Comparison of ENCODE assay signal across 21 cellular contexts in the genomic region with DNA sequence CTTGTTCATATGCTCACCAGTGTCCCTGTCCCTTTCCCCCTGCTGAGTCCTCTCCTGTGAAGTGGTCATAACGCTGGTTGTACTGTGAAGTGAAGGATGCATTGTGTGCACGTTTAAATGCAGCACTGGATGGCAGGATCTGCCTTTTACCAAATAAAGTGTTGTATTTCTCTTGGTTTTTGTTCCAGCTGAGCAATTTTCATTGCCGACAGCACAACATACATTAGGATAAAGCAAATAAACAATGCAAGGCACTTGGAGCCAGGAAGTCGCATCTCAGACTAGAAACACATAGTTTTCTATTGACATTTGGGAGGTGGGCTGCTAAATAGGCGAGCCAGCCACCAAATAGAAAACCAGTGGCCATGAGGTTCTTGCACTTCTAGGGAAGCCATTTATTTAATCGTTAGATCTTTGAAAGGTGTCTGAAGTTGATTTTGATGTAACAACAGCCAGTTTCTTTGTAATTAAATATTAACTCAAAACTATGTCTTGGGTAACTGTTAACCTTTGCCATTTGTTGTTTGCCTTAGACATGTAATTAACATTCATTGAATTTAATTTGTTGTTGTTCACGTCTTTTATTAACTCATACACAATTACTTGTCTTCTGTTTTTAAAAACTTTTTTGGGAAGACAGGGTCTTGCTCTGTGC.
A peak's percentile ranks its signal among the peaks of the same experiment; 100 is the strongest.
DNase-seq lines count a peak whose midpoint lies in the region; TF ChIP-seq lines count a peak whose summit lies in the region.
"Had no signal": no experiment of that assay in that cellular context is flagged by ENCODE, and none has a peak within 500 bp of the region (broad histone marks: within the 10 kb centered on the region; RNA-seq: fewer than 3 reads in every experiment).

No MANE protein-coding gene starts in this region.

- 49% methylated on average over 7 of the region's 7 CpGs for WGBS in liver

- DNase-seq in DMS153 treated with DMSO at 0.1 percent for 48 hours (lab: John Stamatoyannopoulos, UW; ENCODE audit: unreplicated experiment) (peak; percentile 95), NCI-H1105 treated with DMSO at 0.1 percent for 48 hours (lab: John Stamatoyannopoulos, UW) (peak; percentile 98), NCI-H526 (lab: John Stamatoyannopoulos, UW) (peak; percentile 76 to 88), HPDE6-E6E7 (ENCODE audit: extremely low spot score) (no peak), GM19238 (ENCODE audit: insufficient read length, low spot score) (no peak), NCI-H1694 (lab: John Stamatoyannopoulos, UW) (no peak), kidney glomerular epithelial cell (lab: John Stamatoyannopoulos, UW) (no peak)
- DNase-seq: activated CD4-positive, alpha-beta T cell treated with anti-CD3 and anti-CD28 coated beads for 1 hour; activated effector memory CD4-positive, alpha-beta T cell treated with Interleukin-2 at 50 U/mL for 16 hours; amniotic stem cell; central memory CD4-positive, alpha-beta T cell; DMS 273 treated with DMSO at 0.1 percent for 48 hours; effector memory CD4-positive, alpha-beta T cell; KG1; kidney; NCI-H1048; SIG-M5; small intestine; thyroid gland had no signal

- no peaks in the 10 kb centered on the region for H3K9me3 ChIP-seq in liver (ENCODE audit: control insufficient read depth in 4 of 4, low read length in 3 of 4)
- H3K9me3 ChIP-seq: thyroid gland had no signal

- TF ChIP-seq RAD21 in liver (IDR thresholded peaks at IDR 0.05) = no peak

- no peak overlapping the region for H3K4me3 ChIP-seq in liver (ENCODE audit: low read depth in 1 of 3, low read length in 3 of 3)
- H3K4me3 ChIP-seq: thyroid gland had no signal

- no peak overlapping the region for H3K27ac ChIP-seq in liver (ENCODE audit: low read depth in 1 of 2, low read length in 2 of 2)
- H3K27ac ChIP-seq: parathyroid adenoma, thyroid gland had no signal

- H3K9ac ChIP-seq in liver (ENCODE audit: low read depth in 1 of 2, low read length in 2 of 2) = no peak overlapping the region
- H3K9ac ChIP-seq: parathyroid adenoma had no signal

- no peaks in the 10 kb centered on the region for H3K27me3 ChIP-seq in liver (ENCODE audit: control insufficient read depth in 4 of 4, insufficient read depth in 4 of 4, low read length in 3 of 4)
- H3K27me3 ChIP-seq: thyroid gland had no signal

- H3K4me1 ChIP-seq in liver (ENCODE audit: control insufficient read depth in 4 of 4, insufficient read depth in 4 of 4, low read length in 3 of 4) = peaks cover 0 to 12% (median 5%) of the 10 kb centered on the region in 4 donors

- H3K36me3 ChIP-seq in liver (ENCODE audit: control insufficient read depth in 4 of 4, insufficient read depth in 3 of 4, low read depth in 1 of 4, low read length in 3 of 4) = peaks cover 5 to 10% (median 7%) of the 10 kb centered on the region in 4 donors

- no peak for TF ChIP-seq CTCF in liver (IDR thresholded peaks at IDR 0.05; ENCODE audit: low read depth, low read length, missing input control)

TF ChIP-seq in liver, 16 proteins besides CTCF, POLR2A, EP300 and RAD21:
- TF ChIP-seq FOXA2 (IDR thresholded peaks at IDR 0.05) (no peak), YY1 (IDR thresholded peaks at IDR 0.05) (peak; percentile 16), RXRA (IDR thresholded peaks at IDR 0.05) (peak; percentile 9 to 13), NR2F2 (IDR thresholded peaks at IDR 0.05) (peak; percentile 18)

Comparison
In these comparisons a context has a peak if more than half of its experiments do, and no peak if none do; other contexts are left out.
1. DNase-seq: peak in DMS153 treated with DMSO at 0.1 percent for 48 hours (single experiment), NCI-H1105 treated with DMSO at 0.1 percent for 48 hours (single experiment) and NCI-H526 (2 of 2); none in HPDE6-E6E7 (single experiment), GM19238 (single experiment), NCI-H1694 (single experiment) and kidney glomerular epithelial cell (single experiment).